Comparison of ENCODE assay signal across 9 cellular contexts in the genomic region with DNA sequence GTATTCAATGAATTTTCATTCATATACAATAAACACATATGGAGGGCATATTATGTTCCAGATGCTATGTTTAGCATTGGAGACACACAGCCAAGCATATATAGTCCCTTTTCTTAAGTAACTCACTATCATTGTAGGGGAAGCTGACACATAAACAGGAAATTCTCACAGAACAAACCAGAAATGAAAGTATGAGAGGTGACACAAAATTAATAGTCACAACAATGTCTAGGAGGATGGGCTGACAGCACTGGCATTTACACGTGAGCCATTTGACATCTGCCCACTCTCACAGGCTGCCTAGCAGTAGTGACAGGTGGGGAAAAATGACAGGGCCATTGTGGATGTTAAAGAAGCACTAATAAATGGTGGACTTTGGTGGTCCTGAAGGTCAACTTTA. TPM values are rescaled to one million over a fixed set of nuclear protein-coding genes. Genes with fewer than 3 reads are reported as not detected.
DNase-seq lines count a peak whose midpoint lies in the region; TF ChIP-seq lines count a peak whose summit lies in the region.
"Had no signal": no experiment of that assay in that cellular context is flagged by ENCODE, and none has a peak within 500 bp of the region (broad histone marks: within the 10 kb centered on the region; RNA-seq: fewer than 3 reads in every experiment).

No MANE protein-coding gene starts in this region.

- H3K9me2 ChIP-seq in PC-9 (ENCODE audit: insufficient read depth): no peaks in the 10 kb centered on the region

- peaks cover 24% of the 10 kb centered on the region for H3F3A ChIP-seq in PC-9 (ENCODE audit: insufficient read depth, low read depth)

- no peaks in the 10 kb centered on the region for H3K27me3 ChIP-seq in colonic mucosa
- no peaks in the 10 kb centered on the region for H3K27me3 ChIP-seq in PC-9 (ENCODE audit: insufficient read depth, low read depth)

- H3K4me3 ChIP-seq in colonic mucosa (no peak overlapping the region), PC-9 (no peak overlapping the region)

- H2AFZ ChIP-seq in PC-9: no peak overlapping the region

- peak; percentile 16 for DNase-seq in GM10266 (ENCODE audit: extremely low spot score)
- DNase-seq in T follicular helper cell (ENCODE audit: low read depth): peak; percentile 37
- DNase-seq in colonic mucosa: no peak
- peak; percentile 43 for DNase-seq in stimulated activated CD4-positive, alpha-beta T cell treated with anti-CD3 and anti-CD28 coated beads, Interleukin-15, amount 100 ng/mL, for 24 hours
- DNase-seq in NCI-H1436 (lab: John Stamatoyannopoulos, UW): no peak
- no peak for DNase-seq in DMS53 (lab: John Stamatoyannopoulos, UW)
- DNase-seq in PC-9: no peak
- DNase-seq in GM03348 (ENCODE audit: low spot score): no peak
- DNase-seq: aorta had no signal

- H3K9ac ChIP-seq in colonic mucosa (ENCODE audit: low read depth in 2 of 2, low read length in 2 of 2): no peak overlapping the region

- peak overlapping the region; percentile 100 for H3K27ac ChIP-seq in colonic mucosa
- no peak overlapping the region for H3K27ac ChIP-seq in PC-9

- H4K20me1 ChIP-seq in PC-9 (ENCODE audit: insufficient read depth): no peaks in the 10 kb centered on the region; the same call in 1 of the 2 replicates

- H3K4me1 ChIP-seq in colonic mucosa (no peaks in the 10 kb centered on the region), PC-9 (replicated peaks; ENCODE audit: insufficient read depth) (peaks cover 17% of the 10 kb centered on the region)

- intact Hi-C loops in colonic mucosa (cut with DNase I) (loop anchor here (5.0 kb wide), 1 partner anchor 41 kb away; a partner anchor contains a TSS), PC-9 (cut with micrococcal nuclease; ENCODE audit: unreplicated experiment) (no loop called here)

- H3K9me3 ChIP-seq in colonic mucosa (no peaks in the 10 kb centered on the region), PC-9 (ENCODE audit: insufficient read depth, low read depth) (no peaks in the 10 kb centered on the region)

- POLR2A ChIA-PET in PC-9 (lab: Charles Lee; ENCODE audit: unreplicated experiment): no interaction called here

- H3K36me3 ChIP-seq in colonic mucosa (no peaks in the 10 kb centered on the region), PC-9 (ENCODE audit: low read depth) (no peaks in the 10 kb centered on the region)

- CTCF ChIA-PET in PC-9 (lab: Charles Lee): no interaction called here

- TF ChIP-seq CTCF in GM10266 (IDR thresholded peaks at IDR 0.05; ENCODE audit: control insufficient read depth, insufficient read depth, low read depth, missing control alignments) (no peak), colonic mucosa (IDR thresholded peaks at IDR 0.05) (no peak), PC-9 (conservative IDR thresholded peaks at IDR 0.05) (no peak)

- BruUV-seq in PC-9 (replicated peaks; lab: Mats Ljungman, UMichigan): no TSS peak

- peaks cover 15% of the 10 kb centered on the region for H3K79me2 ChIP-seq in PC-9 (ENCODE audit: low read depth)

- H3K4me2 ChIP-seq in PC-9: no peak overlapping the region

RNA-seq across cellular contexts. Expression of a gene that starts 2.6 kb away (rescaled TPM):
- 10 to 100 TPM; 32.4 to 56.6 TPM for total RNA-seq in colonic mucosa
- 26.7 and 28.4 TPM in 2 replicates for total RNA-seq in PC-9 (2021)

RNA-seq across cellular contexts. Expression of a gene that starts 40.9 kb away (rescaled TPM):
- total RNA-seq in colonic mucosa (10 to 100 TPM; 37.2 to 42.3 TPM), PC-9 (2021) (16.7 and 20.3 TPM in 2 replicates)

Comparison
In these comparisons a context has a peak if more than half of its experiments do, and no peak if none do; other contexts are left out.
1. DNase-seq: peak in GM10266 (single experiment), T follicular helper cell (single experiment) and stimulated activated CD4-positive, alpha-beta T cell treated with anti-CD3 and anti-CD28 coated beads, Interleukin-15, amount 100 ng/mL, for 24 hours (single experiment); none in colonic mucosa (single experiment), NCI-H1436 (single experiment), DMS53 (single experiment), PC-9 (0 of 2) and GM03348 (single experiment).